In genomic region chr9:137740311-137740710, GRCh38 we compare ENCODE assay signal across 11 cellular contexts.
DNase-seq lines count a peak whose midpoint lies in the region; TF ChIP-seq lines count a peak whose summit lies in the region.
"Had no signal": no experiment of that assay in that cellular context is flagged by ENCODE, and none has a peak within 500 bp of the region (broad histone marks: within the 10 kb centered on the region; RNA-seq: fewer than 3 reads in every experiment).

No MANE protein-coding gene starts in this region.

- no peak overlapping the region for H3K4me2 ChIP-seq in mesendoderm (ENCODE audit: low read length)

- H3K4me1 Mint-ChIP-seq in activated CD4-positive, alpha-beta memory T cell treated with anti-CD3 and anti-CD28 coated beads for 36 hours (ENCODE audit: low read depth) = peaks cover 11% of the 10 kb centered on the region

- no peaks in the 10 kb centered on the region for H3K4me1 ChIP-seq in mesendoderm (ENCODE audit: control insufficient read depth, low read depth, low read length)

- in situ Hi-C loops in ACHN (cut with HindIII; ENCODE audit: low pct_ligation_motif_present, low pct_unique_long_range_greater_than_20kb, low sequenced_read_pairs) = no loop called here

- H3K9me3 ChIP-seq in MG63 = no peaks in the 10 kb centered on the region

- no peak overlapping the region for H3K27ac ChIP-seq in mesendoderm (ENCODE audit: low read depth, low read length)

- H3K36me3 Mint-ChIP-seq in activated CD4-positive, alpha-beta memory T cell treated with anti-CD3 and anti-CD28 coated beads for 36 hours = peaks cover 24% of the 10 kb centered on the region

- peaks cover 9% of the 10 kb centered on the region for H3K79me1 ChIP-seq in mesendoderm (ENCODE audit: low read length)

- H3K4ac ChIP-seq in mesendoderm (ENCODE audit: low read depth, low read length) = no peak overlapping the region

- TF ChIP-seq CTCF in cardiac fibroblast (IDR thresholded peaks at IDR 0.05; ENCODE audit: low read depth, low read length) = no peak

- no peak overlapping the region for H2BK15ac ChIP-seq in mesendoderm (replicated peaks; ENCODE audit: low read depth)

- H3K79me2 ChIP-seq in mesendoderm (ENCODE audit: control insufficient read depth, insufficient read depth, low read length) = no peaks in the 10 kb centered on the region

- DNase-seq in COR-L47 (lab: John Stamatoyannopoulos, UW) (peak; percentile 85), NCI-H1417 treated with DMSO at 0.1 percent for 48 hours (lab: John Stamatoyannopoulos, UW) (peak; percentile 27), cardiac fibroblast (ENCODE audit: low read depth in 2 of 2) (peak; percentile 44 to 71), mesendoderm (peak; percentile 36), MG63 (no peak), middle frontal gyrus (ENCODE audit: extremely low spot score, low spot score) (no peak), ACHN (no peak)
- no peak for DNase-seq in activated CD4-positive, alpha-beta memory T cell treated with anti-CD3 and anti-CD28 coated beads for 36 hours
- DNase-seq: activated naive CD4-positive, alpha-beta T cell treated with Interleukin-2 at 50 U/mL for 16 hours; DND-41; stimulated activated naive CD4-positive, alpha-beta T cell had no signal

- H2AK5ac ChIP-seq in mesendoderm (ENCODE audit: low read length) = no peak overlapping the region

- no peaks in the 10 kb centered on the region for H3K9me3 Mint-ChIP-seq in activated CD4-positive, alpha-beta memory T cell treated with anti-CD3 and anti-CD28 coated beads for 36 hours

- no CpG with 5 or more reads among the region's 9 CpGs for WGBS in mesendoderm (ENCODE audit: extremely low coverage, insufficient coverage, low lambda C conversion rate)

- no peak overlapping the region for H3K4me3 ChIP-seq in cardiac fibroblast (replicated peaks in 1 of 2; ENCODE audit: low read depth in 2 of 2, low read length in 2 of 2)
- no peak overlapping the region for H3K4me3 ChIP-seq in mesendoderm (ENCODE audit: low read length)
- no peak overlapping the region for H3K4me3 ChIP-seq in MG63

- intact Hi-C loops in activated CD4-positive, alpha-beta memory T cell treated with anti-CD3 and anti-CD28 coated beads for 36 hours (cut with micrococcal nuclease) = no loop called here

- POLR2A ChIA-PET in activated CD4-positive, alpha-beta memory T cell treated with anti-CD3 and anti-CD28 coated beads for 36 hours (lab: Charles Lee) = no interaction called here

- H3K36me3 ChIP-seq in mesendoderm (ENCODE audit: control insufficient read depth, insufficient read depth, low read length) = peaks cover 4% of the 10 kb centered on the region
- H3K36me3 ChIP-seq in MG63 = peaks cover 8% of the 10 kb centered on the region; the same call in 1 of the 2 replicates

- no peak overlapping the region for H4K8ac ChIP-seq in mesendoderm (ENCODE audit: low read depth, low read length)

- no peak overlapping the region for H3K23ac ChIP-seq in mesendoderm (ENCODE audit: low read length)

- H3K27ac Mint-ChIP-seq in activated CD4-positive, alpha-beta memory T cell treated with anti-CD3 and anti-CD28 coated beads for 36 hours = no peak overlapping the region

- no peak overlapping the region for H3K56ac ChIP-seq in mesendoderm (ENCODE audit: low read length)

- CTCF ChIA-PET in activated CD4-positive, alpha-beta memory T cell treated with anti-CD3 and anti-CD28 coated beads for 36 hours (lab: Charles Lee) = interaction anchor here (1.7 kb wide), 1 partner anchor 67 kb away, joined by 4 read pairs; no protein-coding TSS in a partner anchor

- no peak overlapping the region for H3K4me3 Mint-ChIP-seq in activated CD4-positive, alpha-beta memory T cell treated with anti-CD3 and anti-CD28 coated beads for 36 hours

- no peak overlapping the region for H3K18ac ChIP-seq in mesendoderm (ENCODE audit: low read length)

- H3K9ac ChIP-seq in mesendoderm (ENCODE audit: low read length) = no peak overlapping the region

- H3K27me3 ChIP-seq in mesendoderm (ENCODE audit: insufficient read depth, low read length, poor library complexity) (no peaks in the 10 kb centered on the region), MG63 (no peaks in the 10 kb centered on the region)

- H2BK5ac ChIP-seq in mesendoderm (ENCODE audit: low read length) = no peak overlapping the region

- no peaks in the 10 kb centered on the region for H3K27me3 Mint-ChIP-seq in activated CD4-positive, alpha-beta memory T cell treated with anti-CD3 and anti-CD28 coated beads for 36 hours

- H2BK120ac ChIP-seq in mesendoderm (ENCODE audit: low read depth, low read length) = no peak overlapping the region

- H4K5ac ChIP-seq in mesendoderm (ENCODE audit: low read length) = no peak overlapping the region

Comparison
In these comparisons a context has a peak if more than half of its experiments do, and no peak if none do; other contexts are left out.
1. DNase-seq: peak in COR-L47 (single experiment), NCI-H1417 treated with DMSO at 0.1 percent for 48 hours (single experiment), cardiac fibroblast (2 of 2) and mesendoderm (single experiment); none in MG63 (single experiment), middle frontal gyrus (single experiment), ACHN (single experiment) and activated CD4-positive, alpha-beta memory T cell treated with anti-CD3 and anti-CD28 coated beads for 36 hours (single experiment).